In genomic region chr3:139302084-139302800, GRCh38 we compare ENCODE assay signal across 2 cellular contexts.
TF ChIP-seq lines count a peak whose summit lies in the region.

No MANE protein-coding gene starts in this region.

TF ChIP-seq in HCT116, 20 proteins besides CTCF, POLR2A, EP300 and RAD21:
- TF ChIP-seq ZBTB33 (IDR thresholded peaks at IDR 0.05; ENCODE audit: extremely low read depth, insufficient replicate concordance, low read length) (peak; percentile 64), SIN3A (IDR thresholded peaks at IDR 0.05; ENCODE audit: low read depth) (no peak), POLR2AphosphoS5 (IDR thresholded peaks at IDR 0.05; ENCODE audit: low read depth, low read length) (peak; percentile 76), YY1 (IDR thresholded peaks at IDR 0.05; ENCODE audit: extremely low read depth, insufficient replicate concordance, low read depth, low read length) (no peak), TCF7L2 (IDR thresholded peaks at IDR 0.05; ENCODE audit: borderline replicate concordance, extremely low read depth, insufficient read depth, insufficient read length) (peak; percentile 73), SRF (IDR thresholded peaks at IDR 0.05; ENCODE audit: low read depth) (no peak), ZNF274 (IDR thresholded peaks at IDR 0.05; ENCODE audit: low read depth, low read length) (no peak)

TF ChIP-seq in SK-N-SH, 30 proteins besides CTCF, POLR2A, EP300 and RAD21 (continued from another document):
- TF ChIP-seq USF1 (IDR thresholded peaks at IDR 0.05; ENCODE audit: borderline replicate concordance, low read depth) (peak; percentile 36; the same call in 1 of the 2 replicates), RCOR1 (IDR thresholded peaks at IDR 0.05; ENCODE audit: low read length) (no peak), MXI1 (IDR thresholded peaks at IDR 0.05; ENCODE audit: low read depth, low read length) (no peak), JUND (IDR thresholded peaks at IDR 0.05) (peak; percentile 93), FOXJ3 (CRISPR knock-in tag; IDR thresholded peaks at IDR 0.05) (no peak), POLR2AphosphoS5 (IDR thresholded peaks at IDR 0.05; ENCODE audit: low read depth, low read length) (peak; percentile 75), TEAD4 (IDR thresholded peaks at IDR 0.05; ENCODE audit: borderline replicate concordance, insufficient read depth) (peak; percentile 98), TCF12 (IDR thresholded peaks at IDR 0.05) (peak; percentile 98), USF2 (IDR thresholded peaks at IDR 0.05; ENCODE audit: borderline replicate concordance, low read depth, low read length) (no peak), GATA2 (CRISPR knock-in tag; IDR thresholded peaks at IDR 0.05) (no peak), REST (IDR thresholded peaks at IDR 0.05; ENCODE audit: low read depth, low read length) (no peak), MAX (IDR thresholded peaks at IDR 0.05; ENCODE audit: low read depth) (peak; percentile 98), ZBTB33 (IDR thresholded peaks at IDR 0.05; ENCODE audit: borderline replicate concordance, low read depth) (peak; percentile 84), RXRA (IDR thresholded peaks at IDR 0.05; ENCODE audit: borderline replicate concordance, low read depth) (peak; percentile 92; the same call in 1 of the 2 replicates), TAF1 (IDR thresholded peaks at IDR 0.05; ENCODE audit: borderline replicate concordance, low read depth, low read length) (peak; percentile 44; the same call in 1 of the 2 replicates), NRF1 (IDR thresholded peaks at IDR 0.05; ENCODE audit: low read depth, low read length) (no peak), IRF3 (IDR thresholded peaks at IDR 0.05; ENCODE audit: low read depth, low read length) (no peak), ELF1 (IDR thresholded peaks at IDR 0.05) (no peak), FOXM1 (IDR thresholded peaks at IDR 0.05; ENCODE audit: low read depth) (peak; percentile 72; the same call in 1 of the 2 replicates), EZH2phosphoT487 (IDR thresholded peaks at IDR 0.05; ENCODE audit: borderline replicate concordance, low read depth) (no peak; the same call in 1 of the 2 replicates), FOSL2 (IDR thresholded peaks at IDR 0.05; ENCODE audit: borderline replicate concordance, low read depth) (peak; percentile 91), NFIC (IDR thresholded peaks at IDR 0.05; ENCODE audit: borderline replicate concordance) (peak; percentile 93)
